8 cellular contexts compared by ENCODE assay signal in genomic region chr11:60912851-60913550, GRCh38. TPM values are rescaled to one million over a fixed set of nuclear protein-coding genes. Genes with fewer than 3 reads are reported as not detected.
DNase-seq lines count a peak whose midpoint lies in the region; ATAC-seq and TF ChIP-seq lines count a peak whose summit lies in the region.

No MANE protein-coding gene starts in this region.

- no peak for DNase-seq in T-helper 2 cell treated with Interferon-gamma antibody and Interleukin-4, amounts not matched to agents 5 μg/mL and 100 μg/mL, for 36 hours (ENCODE audit: low spot score)
- DNase-seq in T-helper 2 cell (no peak), astrocyte of the spinal cord (ENCODE audit: low read depth, low spot score) (no peak), lower lobe of right lung (no peak), thyroid gland (peak; percentile 69 to 75)

- no peaks in the 10 kb centered on the region for H3K9me3 Mint-ChIP-seq in T-helper 2 cell treated with Interferon-gamma antibody and Interleukin-4, amounts not matched to agents 5 μg/mL and 100 μg/mL, for 36 hours

- H3K9me3 ChIP-seq in lower lobe of right lung: no peaks in the 10 kb centered on the region
- H3K9me3 ChIP-seq in thyroid gland: no peaks in the 10 kb centered on the region

- no peaks in the 10 kb centered on the region for H3K36me3 ChIP-seq in lower lobe of right lung
- H3K36me3 ChIP-seq in thyroid gland: no peaks in the 10 kb centered on the region

- peaks cover 31% of the 10 kb centered on the region for H3K4me1 Mint-ChIP-seq in T-helper 2 cell treated with Interferon-gamma antibody and Interleukin-4, amounts not matched to agents 5 μg/mL and 100 μg/mL, for 36 hours (ENCODE audit: low read depth)

- H3K27me3 Mint-ChIP-seq in T-helper 2 cell treated with Interferon-gamma antibody and Interleukin-4, amounts not matched to agents 5 μg/mL and 100 μg/mL, for 36 hours (ENCODE audit: low read depth): peaks cover 15% of the 10 kb centered on the region

- H3K27ac ChIP-seq in lower lobe of right lung (peak overlapping the region; percentile 94), thyroid gland (peak overlapping the region; percentile 73 to 93 (median 86))

- peaks cover 9% of the 10 kb centered on the region for H3K36me3 Mint-ChIP-seq in T-helper 2 cell treated with Interferon-gamma antibody and Interleukin-4, amounts not matched to agents 5 μg/mL and 100 μg/mL, for 36 hours (ENCODE audit: low read depth)

- in situ Hi-C loops in astrocyte of the spinal cord (cut with HindIII; ENCODE audit: low sequenced_read_pairs): no loop called here

- WGBS in thyroid gland, 2 donors: 32 to 35% methylated on average over 19 to 21 of the region's 22 CpGs

- TF ChIP-seq CTCF in astrocyte of the spinal cord (IDR thresholded peaks at IDR 0.05; ENCODE audit: low read depth, low read length) (no peak), lower lobe of right lung (IDR thresholded peaks at IDR 0.05) (no peak), thyroid gland (IDR thresholded peaks at IDR 0.05) (no peak)

- intact Hi-C loops in lower lobe of right lung (cut with DNase I): no loop called here
- intact Hi-C loops in thyroid gland (cut with DNase I): loop anchor here (10.0 kb wide), 1 partner anchor 252 kb away; the partner anchor contains the start of gene VPS37C

- H3K4me3 Mint-ChIP-seq in T-helper 2 cell treated with Interferon-gamma antibody and Interleukin-4, amounts not matched to agents 5 μg/mL and 100 μg/mL, for 36 hours: peak overlapping the region; percentile 92

- TF ChIP-seq POLR2A in thyroid gland (IDR thresholded peaks at IDR 0.05): no peak

- ATAC-seq in lower lobe of right lung (no peak), GM19023 (IDR thresholded peaks at IDR 0.05; ENCODE audit: unreplicated experiment) (no peak), HG03342 (IDR thresholded peaks at IDR 0.05; ENCODE audit: unreplicated experiment) (no peak), HG03045 (IDR thresholded peaks at IDR 0.05; ENCODE audit: unreplicated experiment) (no peak)

- H3K27me3 ChIP-seq in lower lobe of right lung (ENCODE audit: low read depth) (no peaks in the 10 kb centered on the region), thyroid gland (no peaks in the 10 kb centered on the region)

- H3K4me3 ChIP-seq in astrocyte of the spinal cord (ENCODE audit: low read depth, low read length): peak overlapping the region; percentile 1
- H3K4me3 ChIP-seq in lower lobe of right lung: peak overlapping the region; percentile 97
- no peak overlapping the region for H3K4me3 ChIP-seq in thyroid gland (replicated peaks in 1 of 3)

- peaks cover 52% of the 10 kb centered on the region for H3K4me1 ChIP-seq in lower lobe of right lung
- H3K4me1 ChIP-seq in thyroid gland: peaks cover 24 to 41% of the 10 kb centered on the region in 2 donors

- H3K27ac Mint-ChIP-seq in T-helper 2 cell treated with Interferon-gamma antibody and Interleukin-4, amounts not matched to agents 5 μg/mL and 100 μg/mL, for 36 hours: peak overlapping the region; percentile 8

RNA-seq across cellular contexts. Expression of gene TMEM109, which starts 1.0 kb away (rescaled TPM):
- 142 TPM for total RNA-seq in lower lobe of right lung
- total RNA-seq in thyroid gland: 100 to 1,000 TPM in 2 of 4 donors, 10 to 100 TPM in 2; 61.9 to 105 (median 96.0) TPM

RNA-seq across cellular contexts. Expression of gene PRPF19, which starts 6.6 kb away (rescaled TPM):
- 58.1 TPM for total RNA-seq in lower lobe of right lung
- 10 to 100 TPM; 38.0 to 94.4 (median 71.5) TPM for total RNA-seq in thyroid gland

RNA-seq across cellular contexts. Expression of gene TMEM132A, which starts 11.3 kb away (rescaled TPM):
- total RNA-seq in lower lobe of right lung (13.9 TPM), thyroid gland (1 to 10 TPM; 3.3 to 8.3 (median 3.9) TPM)

RNA-seq across cellular contexts. Expression of gene SLC15A3, which starts 39.0 kb away (rescaled TPM):
- total RNA-seq in lower lobe of right lung: 199 TPM
- 10 to 100 TPM in 2 of 4 donors, 1 to 10 TPM in 2; 6.3 to 16.5 (median 8.9) TPM for total RNA-seq in thyroid gland

RNA-seq across cellular contexts. Expression of gene ZP1, which starts 45.7 kb away (rescaled TPM):
- total RNA-seq in lower lobe of right lung (not detected), thyroid gland (not detected)

Comparison
In these comparisons a context has a peak if more than half of its experiments do, and no peak if none do; other contexts are left out.
1. DNase-seq: peak in thyroid gland (2 of 2); none in T-helper 2 cell treated with Interferon-gamma antibody and Interleukin-4, amounts not matched to agents 5 μg/mL and 100 μg/mL, for 36 hours (single experiment), T-helper 2 cell (0 of 5), astrocyte of the spinal cord (single experiment) and lower lobe of right lung (single experiment).
2. H3K4me3 ChIP-seq: peak in astrocyte of the spinal cord (single experiment) and lower lobe of right lung (single experiment); none in thyroid gland (0 of 3).